14 cellular contexts compared by ENCODE assay signal in the genomic region with DNA sequence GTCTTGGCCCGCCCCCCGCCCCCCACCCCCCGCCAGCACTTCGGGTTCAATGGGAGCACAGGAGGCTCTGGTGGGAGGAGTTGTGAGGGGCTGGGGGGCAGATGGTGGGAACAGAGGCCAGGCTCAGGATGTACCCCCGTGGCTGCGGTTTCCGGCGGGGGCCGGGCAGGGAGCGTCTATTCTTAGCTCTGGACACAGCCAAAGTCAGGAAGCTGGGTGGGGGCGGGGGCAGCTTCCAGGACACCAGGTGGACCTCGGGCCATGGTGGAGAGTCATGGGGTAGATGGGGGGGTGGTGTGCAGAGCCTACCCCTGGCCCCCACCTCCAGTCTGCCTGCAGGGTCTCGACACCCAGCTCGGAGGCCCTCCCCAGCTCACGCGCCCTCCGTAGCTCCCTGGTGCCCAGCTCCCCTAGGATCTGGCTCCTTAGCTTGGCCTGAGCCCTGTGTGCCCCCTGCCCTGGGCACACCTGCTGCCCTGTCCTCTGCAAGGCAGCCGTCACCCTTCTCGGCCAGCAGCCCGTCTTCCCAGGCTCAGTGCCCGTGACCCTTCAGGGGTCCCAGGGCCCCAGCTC. TPM values are rescaled to one million over a fixed set of nuclear protein-coding genes. Genes with fewer than 3 reads are reported as not detected.
A peak's percentile ranks its signal among the peaks of the same experiment; 100 is the strongest.
DNase-seq lines count a peak whose midpoint lies in the region; ATAC-seq and TF ChIP-seq lines count a peak whose summit lies in the region.
"Had no signal": no experiment of that assay in that cellular context is flagged by ENCODE, and none has a peak within 500 bp of the region (broad histone marks: within the 10 kb centered on the region; RNA-seq: fewer than 3 reads in every experiment).

No MANE protein-coding gene starts in this region.

- peaks cover 20% of the 10 kb centered on the region for H3K36me3 ChIP-seq in brain microvascular endothelial cell (replicated peaks)
- peaks cover 5 to 32% of the 10 kb centered on the region in 2 donors for H3K36me3 ChIP-seq in lung (ENCODE audit: control insufficient read depth in 2 of 2, insufficient read depth in 2 of 2, low read length in 2 of 2)
- no peaks in the 10 kb centered on the region for H3K36me3 ChIP-seq in uterus

- TF ChIP-seq CTCF in brain microvascular endothelial cell (IDR thresholded peaks at IDR 0.05; ENCODE audit: low read depth, low read length, missing control alignments) (no peak), lung (IDR thresholded peaks at IDR 0.05; ENCODE audit: control extremely low read depth, extremely low read depth) (no peak), uterus (IDR thresholded peaks at IDR 0.05) (no peak)

- peaks cover 0 to 12% of the 10 kb centered on the region in 2 donors for H3K4me1 ChIP-seq in lung (ENCODE audit: control insufficient read depth in 2 of 2, insufficient read depth in 2 of 2, low read length in 2 of 2)
- peaks cover 0 to 11% of the 10 kb centered on the region in 2 donors for H3K4me1 ChIP-seq in uterus

- H3K4me3 ChIP-seq in brain microvascular endothelial cell (ENCODE audit: low read depth, low read length) (no peak overlapping the region), lung (no peak overlapping the region), uterus (no peak overlapping the region)

- peak; percentile 5 for ATAC-seq in Right ventricle myocardium superior (ENCODE audit: poor library complexity)
- no peak for ATAC-seq in lung (ENCODE audit: insufficient read depth, low FRiP score)
- no peak for ATAC-seq in HG02885 (IDR thresholded peaks at IDR 0.05; ENCODE audit: poor library complexity, unreplicated experiment)
- ATAC-seq: T-helper 17 cell had no signal

- in situ Hi-C loops in brain microvascular endothelial cell (cut with HindIII; ENCODE audit: low pct_ligation_motif_present, low sequenced_read_pairs) = no loop called here

- DNase-seq in Right ventricle myocardium superior (peak; percentile 69), cardiac septum (ENCODE audit: low spot score) (no peak), brain microvascular endothelial cell (peak; percentile 25), lung (ENCODE audit: low spot score) (no peak), uterus (no peak), GM19238 (ENCODE audit: insufficient read length, low spot score) (no peak), NCI-H1092 (lab: John Stamatoyannopoulos, UW) (no peak)
- DNase-seq: activated T-cell treated with anti-CD3 and anti-CD28 coated beads, Interleukin-2, amount 50 U/mL, for 24 hours; HFFc6; kidney glomerular epithelial cell; NCI-H226; nephron progenitor cell; T-helper 17 cell had no signal

- H3K9me3 ChIP-seq in lung (ENCODE audit: control insufficient read depth in 2 of 2, insufficient read depth in 1 of 2, low read length in 1 of 2) = peaks cover 0 to 3% of the 10 kb centered on the region in 2 donors
- no peaks in the 10 kb centered on the region for H3K9me3 ChIP-seq in uterus

- intact Hi-C loops in Right ventricle myocardium superior (cut with DNase I) = no loop called here
- intact Hi-C loops in cardiac septum (cut with DNase I) = no loop called here
- intact Hi-C loops in uterus (cut with DNase I; ENCODE audit: low total_unique reads) = no loop called here

- TF ChIP-seq POLR2A in uterus (IDR thresholded peaks at IDR 0.05) = no peak

- H3K27ac ChIP-seq in brain microvascular endothelial cell (no peak overlapping the region), lung (ENCODE audit: low read depth in 1 of 2, low read length in 1 of 2) (peak overlapping the region; percentile 30 to 54), uterus (peak overlapping the region; percentile 9 to 82)

- H3K27me3 ChIP-seq in brain microvascular endothelial cell (replicated peaks) = no peaks in the 10 kb centered on the region
- no peaks in the 10 kb centered on the region for H3K27me3 ChIP-seq in lung (ENCODE audit: control insufficient read depth, insufficient read depth)
- no peaks in the 10 kb centered on the region for H3K27me3 ChIP-seq in uterus

- WGBS in lung, 2 donors = 22 to 38% methylated on average over 16 to 21 of the region's 21 CpGs

RNA-seq across cellular contexts. Expression of a gene that starts 2.2 kb away (rescaled TPM):
- total RNA-seq in Right ventricle myocardium superior (2.6 TPM), cardiac septum (1.9 TPM), lung (1 to 10 TPM; 2.8 to 7.6 TPM), uterus (1 to 10 TPM in 2 of 4 donors, not detected in 2; 2.6 to 7.3 TPM)
- 1 to 10 TPM; 2.5 to 4.3 TPM for polyA plus RNA-seq in lung

RNA-seq across cellular contexts. Expression of a gene that starts 17.8 kb away (rescaled TPM):
- total RNA-seq in Right ventricle myocardium superior (13.7 TPM), cardiac septum (10.7 TPM), lung (10 to 100 TPM; 18.4 to 23.4 TPM), uterus (10 to 100 TPM in 3 of 4 donors, 1 to 10 TPM in 1; 6.8 to 28.4 (median 20.7) TPM)
- 10 to 100 TPM; 16.7 to 19.1 TPM for polyA plus RNA-seq in lung

RNA-seq across cellular contexts. Expression of a gene that starts 23.6 kb away (rescaled TPM):
- total RNA-seq in Right ventricle myocardium superior (2.2 TPM), cardiac septum (1.3 TPM), lung (1 to 10 TPM; 1.9 to 2.1 TPM), uterus (1 to 10 TPM in 1 of 4 donors, under 1 TPM in 1, not detected in 2; 0.07 to 4.0 TPM)
- polyA plus RNA-seq in lung = 1 to 10 TPM; 1.6 to 1.8 TPM

RNA-seq across cellular contexts. Expression of a gene that starts 36.1 kb away (rescaled TPM):
- total RNA-seq in Right ventricle myocardium superior = 34.4 TPM
- 32.6 TPM for total RNA-seq in cardiac septum
- 10 to 100 TPM; 60.2 to 91.3 TPM for total RNA-seq in lung
- polyA plus RNA-seq in lung = 10 to 100 TPM; 51.1 to 93.4 TPM
- 100 to 1,000 TPM in 1 of 4 donors, 10 to 100 TPM in 3; 52.9 to 232 (median 63.6) TPM for total RNA-seq in uterus

RNA-seq across cellular contexts. Expression of a gene that starts 51.5 kb away (rescaled TPM):
- total RNA-seq in Right ventricle myocardium superior (21.7 TPM), cardiac septum (25.4 TPM), lung (10 to 100 TPM; 25.5 to 78.4 TPM), uterus (10 to 100 TPM in 3 of 4 donors, under 1 TPM in 1; 0.59 to 44.9 (median 38.9) TPM)
- 10 to 100 TPM; 60.0 to 64.4 TPM for polyA plus RNA-seq in lung

Comparison
In these comparisons a context has a peak if more than half of its experiments do, and no peak if none do; other contexts are left out.
1. DNase-seq: peak in Right ventricle myocardium superior (single experiment) and brain microvascular endothelial cell (single experiment); none in cardiac septum (single experiment), lung (single experiment), uterus (0 of 2), GM19238 (single experiment) and NCI-H1092 (single experiment).